In genomic region chr1:155909894-155910293, GRCh38 we compare ENCODE assay signal across 8 cellular contexts. TPM values are rescaled to one million over a fixed set of nuclear protein-coding genes. Genes with fewer than 3 reads are reported as not detected.
A peak's percentile ranks its signal among the peaks of the same experiment; 100 is the strongest.
DNase-seq lines count a peak whose midpoint lies in the region; ATAC-seq, FAIRE-seq and TF ChIP-seq lines count a peak whose summit lies in the region.

No MANE protein-coding gene starts in this region.

- H3K4me2 ChIP-seq in GM12878 (ENCODE audit: control insufficient read depth, insufficient read depth): no peak overlapping the region

- intact Hi-C loops in GM12878 (cut with micrococcal nuclease; ENCODE audit: unreplicated experiment): loop anchor here (2.0 kb wide), 1 partner anchor 51 kb away; the partner anchor contains the start of gene SYT11
- intact Hi-C loops in lower lobe of right lung (cut with DNase I): no loop called here
- intact Hi-C loops in uterus (cut with DNase I; ENCODE audit: low total_unique reads): no loop called here

- H4K20me1 ChIP-seq in GM12878 (ENCODE audit: control insufficient read depth, insufficient read depth): no peaks in the 10 kb centered on the region

- H3K27ac ChIP-seq in ACC112 (ENCODE audit: low read depth, low read length) (peak overlapping the region; percentile 86), GM12878 (ENCODE audit: control insufficient read depth, insufficient read depth) (no peak overlapping the region), lower lobe of right lung (peak overlapping the region; percentile 76), uterus (peak overlapping the region; percentile 95 to 97)

- 73% methylated on average over 4 of the region's 4 CpGs for WGBS in GM12878 (ENCODE audit: insufficient coverage, insufficient replicate concordance, low lambda C conversion rate, missing lambda C conversion rate)

- H3K79me2 ChIP-seq in ACC112 (ENCODE audit: control insufficient read depth, insufficient read depth, low read length, unreplicated experiment) (peaks cover 21% of the 10 kb centered on the region), GM12878 (ENCODE audit: control insufficient read depth, insufficient read depth, low read length) (peaks cover 14% of the 10 kb centered on the region)

- H3K9me3 ChIP-seq in GM12878 (replicated peaks; ENCODE audit: control insufficient read depth, insufficient read depth, low read length): no peaks in the 10 kb centered on the region
- H3K9me3 ChIP-seq in lower lobe of right lung: no peaks in the 10 kb centered on the region
- H3K9me3 ChIP-seq in uterus: no peaks in the 10 kb centered on the region

- in situ Hi-C loops in GM12878 (cut with MboI): no loop called here

- H3K9ac ChIP-seq in GM12878 (ENCODE audit: control insufficient read depth, insufficient read depth, low read length): no peak overlapping the region

- H3K36me3 ChIP-seq in ACC112 (ENCODE audit: insufficient read depth, low read length) (peaks cover 23% of the 10 kb centered on the region), GM12878 (ENCODE audit: control insufficient read depth in 2 of 2, insufficient read depth in 2 of 2, low read length in 1 of 2) (peaks cover 5 to 26% of the 10 kb centered on the region in 2 experiments), lower lobe of right lung (peaks cover 77% of the 10 kb centered on the region), uterus (no peaks in the 10 kb centered on the region), H7 (replicated peaks; ENCODE audit: control insufficient read depth, insufficient read depth, low read length) (peaks cover 19% of the 10 kb centered on the region)

- TF ChIP-seq RAD21 in GM12878 (IDR thresholded peaks at IDR 0.05; ENCODE audit: insufficient read depth, low read depth, low read length): no peak

- ATAC-seq in GM12878 (no peak), lower lobe of right lung (peak; percentile 51 to 71), HG02852 (IDR thresholded peaks at IDR 0.05; ENCODE audit: unreplicated experiment) (no peak)

- CTCF ChIA-PET in GM12878 (lab: Yijun Ruan, JAX): interaction anchor here (0.6 kb wide), 1 partner anchor 28 kb away, joined by 3 read pairs; no protein-coding TSS in a partner anchor

- TF ChIP-seq POLR2A in GM12878 (IDR thresholded peaks at IDR 0.05; ENCODE audit: low read depth, low read length): no peak
- no peak for TF ChIP-seq POLR2A in uterus (IDR thresholded peaks at IDR 0.05)

- no peak for TF ChIP-seq EP300 in GM12878 (IDR thresholded peaks at IDR 0.05; ENCODE audit: borderline replicate concordance in 1 of 2, control insufficient read depth in 1 of 2, low read depth in 2 of 2, low read length in 2 of 2)

- no peak for FAIRE-seq in GM12878 (lab: Jason Lieb, UNC)

- DNase-seq in M059J (ENCODE audit: low read depth) (peak; percentile 43), GM12878 (ENCODE audit: low read depth, low spot score) (no peak), lower lobe of right lung (no peak), uterus (no peak), H7 (no peak), iPS-NIHi7 (ENCODE audit: extremely low spot score) (no peak)

- H3K27me3 ChIP-seq in ACC112 (ENCODE audit: insufficient read depth, low read length) (no peaks in the 10 kb centered on the region), GM12878 (replicated peaks in 1 of 2; ENCODE audit: control insufficient read depth in 2 of 2, insufficient read depth in 2 of 2, low read length in 1 of 2) (no peaks in the 10 kb centered on the region), lower lobe of right lung (ENCODE audit: low read depth) (no peaks in the 10 kb centered on the region), uterus (no peaks in the 10 kb centered on the region), H7 (ENCODE audit: control insufficient read depth, insufficient read depth, low read length) (no peaks in the 10 kb centered on the region)

- TF ChIP-seq CTCF in GM12878 (IDR thresholded peaks at IDR 0.05 in 2 of 3, conservative IDR thresholded peaks at IDR 0.05 in 1 of 3; ENCODE audit: control insufficient read depth in 2 of 3, extremely low read depth in 1 of 3, insufficient read depth in 1 of 3, low read depth in 3 of 3, low read length in 3 of 3): no peak
- TF ChIP-seq CTCF in lower lobe of right lung (IDR thresholded peaks at IDR 0.05): no peak
- TF ChIP-seq CTCF in uterus (IDR thresholded peaks at IDR 0.05): no peak

- POLR2A ChIA-PET in GM12878 (lab: Charles Lee): interaction anchor here (0.5 to 1.9 kb wide), 3 partner anchors 11 to 50 kb away, joined by 3 to 9 read pairs (median 4); partner anchors contain the start of gene SYT11

- peak overlapping the region; percentile 92 for H3K4me3 ChIP-seq in ACC112 (ENCODE audit: low read depth, low read length)
- 0 out of 2 replicates have a peak overlapping the region, but pooled peaks have one; percentile 78 for H3K4me3 ChIP-seq in GM12878
- H3K4me3 ChIP-seq in lower lobe of right lung: peak overlapping the region; percentile 74
- H3K4me3 ChIP-seq in uterus: peak overlapping the region in 1 of 2 donors; percentile 91
- H3K4me3 ChIP-seq in H7 (ENCODE audit: insufficient read depth, low read depth, low read length): no peak overlapping the region

- H3K4me1 ChIP-seq in ACC112 (ENCODE audit: control insufficient read depth, insufficient read depth, low read length, unreplicated experiment) (peaks cover 10% of the 10 kb centered on the region), GM12878 (ENCODE audit: control insufficient read depth, insufficient read depth, low read length) (peaks cover 3% of the 10 kb centered on the region; the same call in 1 of the 2 replicates), lower lobe of right lung (peaks cover 26% of the 10 kb centered on the region), uterus (no peaks in the 10 kb centered on the region)

- RAD21 ChIA-PET in GM12878 (lab: Charles Lee; ENCODE audit: unreplicated experiment): interaction anchor here (0.7 to 1.1 kb wide), 3 partner anchors 22 to 142 kb away, joined by 3 to 4 read pairs (median 3); no protein-coding TSS in a partner anchor

- no TSS peak for BruUV-seq in GM12878 (replicated peaks; lab: Mats Ljungman, UMichigan)

- H2AFZ ChIP-seq in ACC112 (ENCODE audit: low read length, unreplicated experiment) (no peak overlapping the region), GM12878 (ENCODE audit: control insufficient read depth, low read depth, low read length) (no peak overlapping the region)

- SMC1A ChIA-PET in GM12878 (lab: Charles Lee; ENCODE audit: uncharacterized antibody, unreplicated experiment): interaction anchor here (0.6 to 1.7 kb wide), 4 partner anchors 9 to 98 kb away, joined by 3 to 5 read pairs (median 3); no protein-coding TSS in a partner anchor

RNA-seq across cellular contexts. Expression of gene RIT1, which starts 1.3 kb away (rescaled TPM):
- 53.9 and 64.3 TPM in 2 replicates for total RNA-seq in M059J (2014; rRNA removed; shearing (Covaris generic))
- total RNA-seq in GM12878 (2013; cell fraction: nucleolus; rRNA removed): 34.5 and 36.9 TPM in 2 replicates
- total RNA-seq in GM12878 (2014; rRNA removed) (6.8 and 10.6 TPM in 2 replicates), GM12878 (2014; rRNA removed; fragmentation: Illumina TruSeq; extraction: Trizol) (12.5 and 13.0 TPM in 2 replicates), GM12878 (2021) (13.1 and 16.7 TPM in 2 replicates), lower lobe of right lung (56.4 TPM), uterus (10 to 100 TPM; 12.8 to 65.6 (median 41.8) TPM)
- 12.1 TPM for polyA plus RNA-seq in GM12878 (2011; ENCODE audit: low read depth)
- polyA plus RNA-seq in GM12878 (2011; rRNA removed) (61.5 and 77.0 TPM in 2 replicates), GM12878 (2014; fragmentation: Illumina TruSeq; extraction: Trizol) (13.9 and 16.5 TPM in 2 replicates), GM12878 (2014; fragmentation: Nextera tagmentation; extraction: Ambion mirVana) (10 to 100 TPM; 25.2 to 30.3 TPM), GM12878 (2014; rRNA removed) (11.0 and 12.0 TPM in 2 replicates), GM12878 (2016; fragmentation: Nextera tagmentation; extraction: Ambion mirVana) (10 to 100 TPM; 12.4 to 13.6 TPM)
- 34.2 and 49.2 TPM in 2 replicates for polyA plus RNA-seq in GM12878 (2011; cell fraction: cytosol; rRNA removed)
- 30.1 and 40.6 TPM in 2 replicates for polyA plus RNA-seq in GM12878 (2011; cell fraction: nucleus; rRNA removed)
- 12.2 and 18.3 TPM in 2 replicates for polyA plus RNA-seq in GM12878 (2012)
- 52.5 and 66.0 TPM in 2 replicates for polyA minus RNA-seq in GM12878 (2011; rRNA and poly(A)+ RNA removed)
- 12.6 and 21.1 TPM in 2 replicates for polyA minus RNA-seq in GM12878 (2011; cell fraction: cytosol; rRNA and poly(A)+ RNA removed)
- 10.4 and 20.4 TPM in 2 replicates for polyA minus RNA-seq in GM12878 (2011; cell fraction: nucleus; rRNA and poly(A)+ RNA removed)
- total RNA-seq in H7 (2014; rRNA removed; shearing (Covaris generic)): 39.1 and 47.1 TPM in 2 replicates

RNA-seq across cellular contexts. Expression of gene KHDC4, which starts 24.3 kb away (rescaled TPM):
- 24.1 and 30.7 TPM in 2 replicates for total RNA-seq in M059J (2014; rRNA removed; shearing (Covaris generic))
- 216 and 221 TPM in 2 replicates for total RNA-seq in GM12878 (2013; cell fraction: nucleolus; rRNA removed)
- 40.8 and 42.1 TPM in 2 replicates for total RNA-seq in GM12878 (2014; rRNA removed)
- total RNA-seq in GM12878 (2014; rRNA removed; fragmentation: Illumina TruSeq; extraction: Trizol): 42.8 and 44.4 TPM in 2 replicates
- 40.5 and 41.1 TPM in 2 replicates for total RNA-seq in GM12878 (2021)
- 33.9 TPM for polyA plus RNA-seq in GM12878 (2011; ENCODE audit: low read depth)
- polyA plus RNA-seq in GM12878 (2011; rRNA removed): 109 and 120 TPM in 2 replicates
- polyA plus RNA-seq in GM12878 (2011; cell fraction: cytosol; rRNA removed): 83.7 and 84.8 TPM in 2 replicates
- 141 and 162 TPM in 2 replicates for polyA plus RNA-seq in GM12878 (2011; cell fraction: nucleus; rRNA removed)
- polyA plus RNA-seq in GM12878 (2012): 33.4 and 38.1 TPM in 2 replicates
- polyA plus RNA-seq in GM12878 (2014; fragmentation: Illumina TruSeq; extraction: Trizol): 47.8 and 62.4 TPM in 2 replicates
- polyA plus RNA-seq in GM12878 (2014; fragmentation: Nextera tagmentation; extraction: Ambion mirVana): 10 to 100 TPM; 11.7 to 15.1 TPM
- 58.2 and 70.5 TPM in 2 replicates for polyA plus RNA-seq in GM12878 (2014; rRNA removed)
- 10 to 100 TPM; 39.5 to 46.9 TPM for polyA plus RNA-seq in GM12878 (2016; fragmentation: Nextera tagmentation; extraction: Ambion mirVana)
- 90.9 and 110 TPM in 2 replicates for polyA minus RNA-seq in GM12878 (2011; rRNA and poly(A)+ RNA removed)
- polyA minus RNA-seq in GM12878 (2011; cell fraction: cytosol; rRNA and poly(A)+ RNA removed): 37.3 and 41.2 TPM in 2 replicates
- 77.4 and 88.9 TPM in 2 replicates for polyA minus RNA-seq in GM12878 (2011; cell fraction: nucleus; rRNA and poly(A)+ RNA removed)
- 42.8 TPM for total RNA-seq in lower lobe of right lung
- 100 to 1,000 TPM in 1 of 4 donors, 10 to 100 TPM in 3; 28.8 to 139 (median 64.2) TPM for total RNA-seq in uterus
- total RNA-seq in H7 (2014; rRNA removed; shearing (Covaris generic)): 58.4 and 78.1 TPM in 2 replicates

RNA-seq across cellular contexts. Expression of gene RXFP4, which starts 31.5 kb away (rescaled TPM):
- not detected in 2 replicates for total RNA-seq in M059J (2014; rRNA removed; shearing (Covaris generic))
- 0.56 TPM in 1 of 2 replicates, not detected in the other for total RNA-seq in GM12878 (2013; cell fraction: nucleolus; rRNA removed)
- total RNA-seq in GM12878 (2014; rRNA removed): 0.40 TPM in 1 of 2 replicates, not detected in the other
- not detected in 2 replicates for total RNA-seq in GM12878 (2014; rRNA removed; fragmentation: Illumina TruSeq; extraction: Trizol)
- total RNA-seq in GM12878 (2021): not detected in 2 replicates
- polyA plus RNA-seq in GM12878 (2011; ENCODE audit: low read depth): not detected
- polyA plus RNA-seq in GM12878 (2011; rRNA removed): not detected in 2 replicates
- polyA plus RNA-seq in GM12878 (2011; cell fraction: cytosol; rRNA removed): 0.04 and 0.05 TPM in 2 replicates
- polyA plus RNA-seq in GM12878 (2011; cell fraction: nucleus; rRNA removed): 0.10 and 0.12 TPM in 2 replicates
- polyA plus RNA-seq in GM12878 (2012): 0.11 and 0.12 TPM in 2 replicates
- polyA plus RNA-seq in GM12878 (2014; fragmentation: Illumina TruSeq; extraction: Trizol): not detected in 2 replicates
- polyA plus RNA-seq in GM12878 (2014; fragmentation: Nextera tagmentation; extraction: Ambion mirVana): not detected
- 0.10 and 0.16 TPM in 2 replicates for polyA plus RNA-seq in GM12878 (2014; rRNA removed)
- polyA plus RNA-seq in GM12878 (2016; fragmentation: Nextera tagmentation; extraction: Ambion mirVana): under 1 TPM in 1 of 2 experiments, not detected in 1; 0.39 TPM
- polyA minus RNA-seq in GM12878 (2011; rRNA and poly(A)+ RNA removed): 0.62 TPM in 1 of 2 replicates, not detected in the other
- not detected in 2 replicates for polyA minus RNA-seq in GM12878 (2011; cell fraction: cytosol; rRNA and poly(A)+ RNA removed)
- polyA minus RNA-seq in GM12878 (2011; cell fraction: nucleus; rRNA and poly(A)+ RNA removed): 0.67 and 1.1 TPM in 2 replicates
- total RNA-seq in lower lobe of right lung: not detected
- total RNA-seq in uterus: not detected
- total RNA-seq in H7 (2014; rRNA removed; shearing (Covaris generic)): not detected in 2 replicates

RNA-seq across cellular contexts. Expression of gene SYT11, which starts 50.5 kb away (rescaled TPM):
- 12.0 and 15.8 TPM in 2 replicates for total RNA-seq in M059J (2014; rRNA removed; shearing (Covaris generic))
- 9.3 and 9.4 TPM in 2 replicates for total RNA-seq in GM12878 (2013; cell fraction: nucleolus; rRNA removed)
- 15.6 and 17.5 TPM in 2 replicates for total RNA-seq in GM12878 (2014; rRNA removed)
- total RNA-seq in GM12878 (2014; rRNA removed; fragmentation: Illumina TruSeq; extraction: Trizol): 14.1 and 14.3 TPM in 2 replicates
- 14.1 and 14.3 TPM in 2 replicates for total RNA-seq in GM12878 (2021)
- polyA plus RNA-seq in GM12878 (2011; ENCODE audit: low read depth): 10.9 TPM
- polyA plus RNA-seq in GM12878 (2011; rRNA removed): 21.2 and 21.5 TPM in 2 replicates
- 15.6 and 16.0 TPM in 2 replicates for polyA plus RNA-seq in GM12878 (2011; cell fraction: cytosol; rRNA removed)
- polyA plus RNA-seq in GM12878 (2011; cell fraction: nucleus; rRNA removed): 6.5 and 7.9 TPM in 2 replicates
- polyA plus RNA-seq in GM12878 (2012): 11.8 and 15.2 TPM in 2 replicates
- 16.2 and 17.4 TPM in 2 replicates for polyA plus RNA-seq in GM12878 (2014; fragmentation: Illumina TruSeq; extraction: Trizol)
- 1 to 10 TPM; 7.7 to 7.8 TPM for polyA plus RNA-seq in GM12878 (2014; fragmentation: Nextera tagmentation; extraction: Ambion mirVana)
- 11.0 and 11.3 TPM in 2 replicates for polyA plus RNA-seq in GM12878 (2014; rRNA removed)
- polyA plus RNA-seq in GM12878 (2016; fragmentation: Nextera tagmentation; extraction: Ambion mirVana): 10 to 100 TPM; 12.1 to 13.0 TPM
- polyA minus RNA-seq in GM12878 (2011; rRNA and poly(A)+ RNA removed): 30.2 and 31.3 TPM in 2 replicates
- 9.4 and 10.4 TPM in 2 replicates for polyA minus RNA-seq in GM12878 (2011; cell fraction: cytosol; rRNA and poly(A)+ RNA removed)
- 4.2 and 7.4 TPM in 2 replicates for polyA minus RNA-seq in GM12878 (2011; cell fraction: nucleus; rRNA and poly(A)+ RNA removed)
- total RNA-seq in lower lobe of right lung: 9.6 TPM
- 10 to 100 TPM; 12.8 to 70.5 (median 24.3) TPM for total RNA-seq in uterus
- 9.6 and 11.0 TPM in 2 replicates for total RNA-seq in H7 (2014; rRNA removed; shearing (Covaris generic))

RNA-seq across cellular contexts. Expression of gene GON4L, which starts 52.9 kb away (rescaled TPM):
- total RNA-seq in M059J (2014; rRNA removed; shearing (Covaris generic)): 12.0 and 22.0 TPM in 2 replicates
- 162 and 174 TPM in 2 replicates for total RNA-seq in GM12878 (2013; cell fraction: nucleolus; rRNA removed)
- 23.4 and 27.1 TPM in 2 replicates for total RNA-seq in GM12878 (2014; rRNA removed)
- total RNA-seq in GM12878 (2014; rRNA removed; fragmentation: Illumina TruSeq; extraction: Trizol): 26.0 and 27.1 TPM in 2 replicates
- 34.6 and 38.8 TPM in 2 replicates for total RNA-seq in GM12878 (2021)
- polyA plus RNA-seq in GM12878 (2011; ENCODE audit: low read depth): 19.3 TPM
- 25.9 and 26.9 TPM in 2 replicates for polyA plus RNA-seq in GM12878 (2011; rRNA removed)
- polyA plus RNA-seq in GM12878 (2011; cell fraction: cytosol; rRNA removed): 21.7 and 27.0 TPM in 2 replicates
- 57.5 and 62.5 TPM in 2 replicates for polyA plus RNA-seq in GM12878 (2011; cell fraction: nucleus; rRNA removed)
- polyA plus RNA-seq in GM12878 (2012): 22.5 and 26.2 TPM in 2 replicates
- polyA plus RNA-seq in GM12878 (2014; fragmentation: Illumina TruSeq; extraction: Trizol): 28.9 and 29.8 TPM in 2 replicates
- 10 to 100 TPM; 17.7 to 29.3 TPM for polyA plus RNA-seq in GM12878 (2014; fragmentation: Nextera tagmentation; extraction: Ambion mirVana)
- polyA plus RNA-seq in GM12878 (2014; rRNA removed): 21.6 and 22.5 TPM in 2 replicates
- polyA plus RNA-seq in GM12878 (2016; fragmentation: Nextera tagmentation; extraction: Ambion mirVana): 10 to 100 TPM; 40.5 to 40.7 TPM
- 50.1 and 83.3 TPM in 2 replicates for polyA minus RNA-seq in GM12878 (2011; rRNA and poly(A)+ RNA removed)
- polyA minus RNA-seq in GM12878 (2011; cell fraction: cytosol; rRNA and poly(A)+ RNA removed): 11.9 and 20.0 TPM in 2 replicates
- polyA minus RNA-seq in GM12878 (2011; cell fraction: nucleus; rRNA and poly(A)+ RNA removed): 27.8 and 41.0 TPM in 2 replicates
- total RNA-seq in lower lobe of right lung: 46.9 TPM
- 10 to 100 TPM; 49.7 to 93.8 (median 51.9) TPM for total RNA-seq in uterus
- 30.7 and 42.5 TPM in 2 replicates for total RNA-seq in H7 (2014; rRNA removed; shearing (Covaris generic))

Comparison
In these comparisons a context has a peak if more than half of its experiments do, and no peak if none do; other contexts are left out.
1. ATAC-seq: peak in lower lobe of right lung (2 of 2); none in GM12878 (single experiment) and HG02852 (single experiment).